In genomic region chr12:106290666-106291065, GRCh38 we compare ENCODE assay signal across 15 cellular contexts.
"Had no signal": no experiment of that assay in that cellular context is flagged by ENCODE, and none has a peak within 500 bp of the region (broad histone marks: within the 10 kb centered on the region; RNA-seq: fewer than 3 reads in every experiment).

No MANE protein-coding gene starts in this region.

- H3K4me3 ChIP-seq: esophagus squamous epithelium, neural progenitor cell, ovary, suprapubic skin, thyroid gland had no signal

- H3K27me3 Mint-ChIP-seq: type B pancreatic cell had no signal

- H2AFZ ChIP-seq: neural progenitor cell had no signal

- H3K27me3 ChIP-seq: esophagus squamous epithelium, neural progenitor cell, ovary, suprapubic skin, thyroid gland had no signal

- ATAC-seq: effector memory CD8-positive, alpha-beta T cell; natural killer cell treated with Interleukin-12 subunit alpha and Interleukin-12 subunit beta and Interleukin-15 and Interleukin-18, amount 100 ng/mL, for 72 hours; right cardiac atrium; stimulated activated naive CD8-positive, alpha-beta T cell treated with anti-CD3 and anti-CD28 coated beads, Interleukin-15, Interleukin-2, amounts not matched to agents 100 U/mL and 50 U/mL, for 24 hours had no signal

- H3K9me3 ChIP-seq: esophagus squamous epithelium, ovary, suprapubic skin, thyroid gland had no signal

- H3K9me3 Mint-ChIP-seq: effector memory CD8-positive, alpha-beta T cell; natural killer cell treated with Interleukin-12 subunit alpha and Interleukin-12 subunit beta and Interleukin-15 and Interleukin-18, amount 100 ng/mL, for 72 hours; neural progenitor cell; type B pancreatic cell had no signal

- H3K36me3 Mint-ChIP-seq: natural killer cell treated with Interleukin-12 subunit alpha and Interleukin-12 subunit beta and Interleukin-15 and Interleukin-18, amount 100 ng/mL, for 72 hours; neural progenitor cell; type B pancreatic cell had no signal

- DNase-seq: effector memory CD8-positive, alpha-beta T cell; esophagus squamous epithelium; foreskin fibroblast; kidney; mammary epithelial cell; nucleus accumbens; ovary; right cardiac atrium; stimulated activated CD4-positive, alpha-beta T cell treated with anti-CD3 and anti-CD28 coated beads, Interleukin-2, amount 100 ng/mL, for 48 hours; stimulated activated naive CD8-positive, alpha-beta T cell treated with anti-CD3 and anti-CD28 coated beads, Interleukin-15, Interleukin-2, amounts not matched to agents 100 U/mL and 50 U/mL, for 24 hours; thyroid gland had no signal

- H3K4me3 Mint-ChIP-seq: effector memory CD8-positive, alpha-beta T cell; natural killer cell treated with Interleukin-12 subunit alpha and Interleukin-12 subunit beta and Interleukin-15 and Interleukin-18, amount 100 ng/mL, for 72 hours; neural progenitor cell; type B pancreatic cell had no signal

- H3K4me2 ChIP-seq: neural progenitor cell had no signal

- H3K4me1 ChIP-seq: neural progenitor cell had no signal

- H3K27ac ChIP-seq: neural progenitor cell, ovary, suprapubic skin, thyroid gland had no signal

- H3K27ac Mint-ChIP-seq: effector memory CD8-positive, alpha-beta T cell; natural killer cell treated with Interleukin-12 subunit alpha and Interleukin-12 subunit beta and Interleukin-15 and Interleukin-18, amount 100 ng/mL, for 72 hours; neural progenitor cell; type B pancreatic cell had no signal

- H3K36me3 ChIP-seq: esophagus squamous epithelium, neural progenitor cell, ovary, suprapubic skin, thyroid gland had no signal
